Comparison of ENCODE assay signal across 15 cellular contexts in the genomic region with DNA sequence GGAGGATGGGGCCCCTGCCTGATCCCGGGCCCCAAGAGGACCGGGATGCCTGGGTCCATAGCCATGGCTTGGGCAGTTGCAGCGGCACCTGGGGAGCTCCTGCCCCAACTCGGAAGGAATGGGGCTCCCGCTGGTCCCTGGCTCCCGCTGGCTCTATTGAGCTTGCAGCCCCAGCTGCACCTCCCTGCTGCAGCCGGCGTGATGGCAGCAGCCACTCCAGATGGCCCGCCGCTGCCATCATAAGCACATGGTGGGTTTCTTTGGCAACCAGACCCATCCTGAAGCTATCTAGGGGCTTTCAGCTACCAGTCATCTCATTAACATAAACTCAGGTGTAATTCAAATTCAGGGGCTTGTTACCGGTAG.
DNase-seq lines count a peak whose midpoint lies in the region; ATAC-seq, FAIRE-seq and TF ChIP-seq lines count a peak whose summit lies in the region.
"Had no signal": no experiment of that assay in that cellular context is flagged by ENCODE, and none has a peak within 500 bp of the region (broad histone marks: within the 10 kb centered on the region; RNA-seq: fewer than 3 reads in every experiment).

No MANE protein-coding gene starts in this region.

- no peak overlapping the region for H3K27ac ChIP-seq in OCI-LY3 (ENCODE audit: low read length)
- peak overlapping the region; percentile 57 for H3K27ac ChIP-seq in parathyroid adenoma
- H3K27ac ChIP-seq: Peyer's patch, sigmoid colon, vagina had no signal

- no peak for DNase-seq in GM19239 (ENCODE audit: insufficient read length, low spot score)
- DNase-seq in NCI-H1092 treated with DMSO at 0.1 percent for 48 hours (lab: John Stamatoyannopoulos, UW) = peak; percentile 52
- no peak for DNase-seq in stimulated activated CD4-positive, alpha-beta T cell treated with anti-CD3 and anti-CD28 coated beads, Interleukin-2, amount 100 ng/mL, for 48 hours
- DNase-seq: activated CD8-positive, alpha-beta memory T cell treated with anti-CD3 and anti-CD28 coated beads, Interleukin-2, amount 50 U/mL, for 48 hours; effector memory CD4-positive, alpha-beta T cell; NCI-H2081 treated with DMSO at 0.1 percent for 48 hours; Peyer's patch; sigmoid colon; stimulated activated naive CD4-positive, alpha-beta T cell had no signal

- ATAC-seq in HG02571 (IDR thresholded peaks at IDR 0.05; ENCODE audit: unreplicated experiment) (no peak), GM18868 (IDR thresholded peaks at IDR 0.05; ENCODE audit: unreplicated experiment) (no peak)
- ATAC-seq: K562 had no signal

- no peaks in the 10 kb centered on the region for H3K36me3 ChIP-seq in OCI-LY3 (replicated peaks; ENCODE audit: low read depth, low read length)
- H3K36me3 ChIP-seq in parathyroid adenoma (ENCODE audit: control insufficient read depth, insufficient read depth, low read length) = no peaks in the 10 kb centered on the region
- H3K36me3 ChIP-seq: Peyer's patch, sigmoid colon, vagina had no signal

- H3K4me2 ChIP-seq in OCI-LY3 (ENCODE audit: low read length) (peak overlapping the region; percentile 57), parathyroid adenoma (ENCODE audit: low read length) (no peak overlapping the region)

- H3K27me3 ChIP-seq in OCI-LY3 (ENCODE audit: low read depth, low read length) (no peaks in the 10 kb centered on the region), parathyroid adenoma (ENCODE audit: control insufficient read depth, insufficient read depth, low read length) (no peaks in the 10 kb centered on the region)
- H3K27me3 ChIP-seq: Peyer's patch, sigmoid colon, vagina had no signal

- peak overlapping the region; percentile 36; the same call in 1 of the 2 replicates for H2AFZ ChIP-seq in OCI-LY3 (ENCODE audit: low read depth, low read length)
- peak overlapping the region; percentile 23 for H2AFZ ChIP-seq in parathyroid adenoma

- peak; percentile 18 for FAIRE-seq in GM19239 (lab: Jason Lieb, UNC)
- FAIRE-seq: K562 had no signal

- H3K9me3 ChIP-seq in OCI-LY3 (ENCODE audit: insufficient read depth, low read length) = no peaks in the 10 kb centered on the region
- no peaks in the 10 kb centered on the region for H3K9me3 ChIP-seq in parathyroid adenoma (ENCODE audit: control insufficient read depth, low read length)
- H3K9me3 ChIP-seq: Peyer's patch, sigmoid colon, vagina had no signal

- H3K9ac ChIP-seq in OCI-LY3 (ENCODE audit: low read length) = no peak overlapping the region
- no peak overlapping the region for H3K9ac ChIP-seq in parathyroid adenoma

- H3K4me3 ChIP-seq in OCI-LY3 (ENCODE audit: low read length) (peak overlapping the region; percentile 58), parathyroid adenoma (ENCODE audit: low read depth, low read length) (no peak overlapping the region)
- H3K4me3 ChIP-seq: K562, Peyer's patch, sigmoid colon, vagina had no signal

- no peaks in the 10 kb centered on the region for H4K20me1 ChIP-seq in OCI-LY3 (ENCODE audit: insufficient read depth, low read length)

- H3K4me1 ChIP-seq in OCI-LY3 (ENCODE audit: low read length) (peaks cover 7% of the 10 kb centered on the region), parathyroid adenoma (peaks cover 31% of the 10 kb centered on the region)
- H3K4me1 ChIP-seq: Peyer's patch, sigmoid colon had no signal

- TF ChIP-seq CTCF in OCI-LY3 (IDR thresholded peaks at IDR 0.05; ENCODE audit: low read depth, low read length) (no peak), parathyroid adenoma (IDR thresholded peaks at IDR 0.05) (no peak)

- no peaks in the 10 kb centered on the region for H3K79me2 ChIP-seq in OCI-LY3 (ENCODE audit: low read length)
- H3K79me2 ChIP-seq in parathyroid adenoma = no peaks in the 10 kb centered on the region
